Comparison of ENCODE assay signal across 8 cellular contexts in the genomic region with DNA sequence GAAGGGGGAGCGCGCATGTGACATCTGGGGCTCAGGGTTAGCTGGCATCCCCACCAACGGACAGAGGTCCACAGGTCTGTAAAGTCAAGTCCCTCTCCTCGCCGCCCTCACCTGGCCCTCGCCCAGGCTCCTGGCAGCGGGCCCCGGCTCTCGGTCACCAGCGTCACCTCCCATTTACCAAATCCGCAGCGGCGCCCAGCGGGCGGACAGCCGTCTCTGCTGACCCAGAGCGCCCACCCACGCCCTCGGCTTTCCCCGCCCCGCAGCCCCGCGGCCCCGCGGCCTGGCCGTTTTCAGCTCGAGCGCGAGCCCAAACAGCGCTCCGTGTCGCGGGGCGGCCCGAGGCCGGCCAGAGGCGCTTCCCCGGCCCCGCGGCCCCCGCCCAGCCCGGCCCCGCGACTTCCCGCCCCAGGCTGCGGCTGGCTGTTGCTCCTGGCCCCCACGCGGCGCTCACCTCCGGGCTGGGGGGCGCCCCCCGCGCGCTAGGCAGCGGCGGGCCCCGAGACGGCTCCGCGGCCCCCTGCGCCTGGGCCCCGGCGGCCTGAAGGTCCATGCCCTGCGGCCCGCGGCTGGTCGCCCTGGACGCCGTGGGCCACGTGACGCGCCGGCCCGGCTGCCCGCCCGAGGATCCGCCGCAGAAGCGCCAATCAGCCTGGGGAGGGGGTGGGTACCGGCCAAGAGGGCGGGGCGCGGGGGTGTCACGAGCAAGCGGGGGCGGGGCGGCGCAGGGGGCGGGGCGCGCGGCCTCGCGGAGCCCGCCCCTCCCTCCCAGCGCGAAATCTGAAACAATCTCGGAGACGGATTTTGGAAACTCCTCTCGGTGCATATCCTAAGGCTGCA. TPM values are rescaled to one million over a fixed set of nuclear protein-coding genes. Genes with fewer than 3 reads are reported as not detected.
DNase-seq lines count a peak whose midpoint lies in the region; ATAC-seq, FAIRE-seq and TF ChIP-seq lines count a peak whose summit lies in the region.

A gene with protein sequence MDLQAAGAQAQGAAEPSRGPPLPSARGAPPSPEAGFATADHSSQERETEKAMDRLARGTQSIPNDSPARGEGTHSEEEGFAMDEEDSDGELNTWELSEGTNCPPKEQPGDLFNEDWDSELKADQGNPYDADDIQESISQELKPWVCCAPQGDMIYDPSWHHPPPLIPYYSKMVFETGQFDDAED (minus strand): TSS at position 598 of the 840 bp plus-strand sequence. CDS start 45 bp downstream, at position 553.

- H3K36me3 Mint-ChIP-seq in WTC11: peaks cover 14% of the 10 kb centered on the region

- H3K27me3 ChIP-seq in bronchial epithelial cell (ENCODE audit: control insufficient read depth, insufficient read depth, low read length) (no peaks in the 10 kb centered on the region), small intestine (ENCODE audit: control insufficient read depth in 2 of 2, insufficient read depth in 2 of 2, low read length in 2 of 2) (no peaks in the 10 kb centered on the region)

- peak within 1 kb of the TSS; percentile 70 for H3K4me3 Mint-ChIP-seq in WTC11

- H3K9me3 Mint-ChIP-seq in WTC11: no peaks in the 10 kb centered on the region

- TF ChIP-seq CTCF in WTC11 (IDR thresholded peaks at IDR 0.05) (no peak), bronchial epithelial cell (IDR thresholded peaks at IDR 0.05; ENCODE audit: insufficient read depth, low read length, severe bottlenecking) (no peak)

- H3K4me3 ChIP-seq in GM08714 (ENCODE audit: low read length) (peak within 1 kb of the TSS; percentile 85), bronchial epithelial cell (ENCODE audit: low read depth, low read length) (peak within 1 kb of the TSS; percentile 66), small intestine (ENCODE audit: low read depth in 1 of 2, low read length in 2 of 2) (peak within 1 kb of the TSS; percentile 78 to 88)

- 0% methylated on average over 43 to 100 of the region's 100 CpGs for WGBS in small intestine, 3 donors

- H3K4me1 Mint-ChIP-seq in WTC11: peaks cover 19% of the 10 kb centered on the region

- peaks cover 0 to 2% of the 10 kb centered on the region in 2 donors for H3K4me1 ChIP-seq in small intestine (ENCODE audit: control insufficient read depth in 2 of 2, insufficient read depth in 1 of 2, low read depth in 1 of 2, low read length in 1 of 2)

- H3K9me3 ChIP-seq in small intestine (ENCODE audit: control insufficient read depth, low read depth): no peaks in the 10 kb centered on the region

- H3K36me3 ChIP-seq in bronchial epithelial cell (ENCODE audit: control insufficient read depth, insufficient read depth, low read length): peaks cover 7% of the 10 kb centered on the region
- peaks cover 0 to 9% of the 10 kb centered on the region in 2 donors for H3K36me3 ChIP-seq in small intestine (ENCODE audit: control insufficient read depth in 2 of 2, insufficient read depth in 2 of 2, low read length in 2 of 2)

- peak within 1 kb of the TSS; percentile 39 for H3K27ac Mint-ChIP-seq in WTC11

- H3K27me3 Mint-ChIP-seq in WTC11 (ENCODE audit: low read depth): peaks cover 6% of the 10 kb centered on the region; the same call in 1 of the 2 replicates

- CTCF ChIA-PET in WTC11 (lab: Charles Lee): interaction anchor here (0.5 to 2.8 kb wide), 5 partner anchors 14 to 317 kb away, joined by 4 to 15 read pairs (median 5); a partner anchor contains a TSS

- POLR2A ChIA-PET in WTC11 (lab: Charles Lee): no interaction called here

- FAIRE-seq in bronchial epithelial cell (lab: Jason Lieb, UNC) (no peak), small intestine (lab: Jason Lieb, UNC) (no peak)

- H3K27ac ChIP-seq in small intestine (ENCODE audit: low read depth in 1 of 2, low read length in 1 of 2): peak within 1 kb of the TSS; percentile 34 to 45

- ATAC-seq in HG02798 (IDR thresholded peaks at IDR 0.05; ENCODE audit: poor library complexity, unreplicated experiment): peak; percentile 91
- peak; percentile 86 for ATAC-seq in WTC11
- no peak for ATAC-seq in HG03457 (IDR thresholded peaks at IDR 0.05; ENCODE audit: unreplicated experiment)

- DNase-seq in NCI-H2171 (lab: John Stamatoyannopoulos, UW) (peak; percentile 87), WTC11 (ENCODE audit: low spot score) (peak; percentile 81), bronchial epithelial cell (ENCODE audit: low read depth) (peak; percentile 43), iPS-NIHi7 (ENCODE audit: extremely low spot score) (peak; percentile 98), small intestine (peak; percentile 84)

TF ChIP-seq in WTC11, 78 proteins besides CTCF, POLR2A, EP300 and RAD21:
- TF ChIP-seq TP53 (CRISPR knock-in tag; IDR thresholded peaks at IDR 0.05) (0 out of 2 replicates have a peak, but pooled peaks have one; percentile 24), CBFB (CRISPR knock-in tag; IDR thresholded peaks at IDR 0.05; ENCODE audit: low read depth) (0 out of 2 replicates have a peak, but pooled peaks have one; percentile 51), TEAD1 (CRISPR knock-in tag; IDR thresholded peaks at IDR 0.05) (no peak), ZNF121 (CRISPR knock-in tag; IDR thresholded peaks at IDR 0.05) (no peak), SP1 (CRISPR knock-in tag; conservative IDR thresholded peaks at IDR 0.05) (peak; percentile 56; the same call in 1 of the 2 replicates)
- TF ChIP-seq, protein P1, sequence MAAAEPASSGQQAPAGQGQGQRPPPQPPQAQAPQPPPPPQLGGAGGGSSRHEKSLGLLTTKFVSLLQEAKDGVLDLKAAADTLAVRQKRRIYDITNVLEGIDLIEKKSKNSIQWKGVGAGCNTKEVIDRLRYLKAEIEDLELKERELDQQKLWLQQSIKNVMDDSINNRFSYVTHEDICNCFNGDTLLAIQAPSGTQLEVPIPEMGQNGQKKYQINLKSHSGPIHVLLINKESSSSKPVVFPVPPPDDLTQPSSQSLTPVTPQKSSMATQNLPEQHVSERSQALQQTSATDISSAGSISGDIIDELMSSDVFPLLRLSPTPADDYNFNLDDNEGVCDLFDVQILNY (CRISPR knock-in tag; IDR thresholded peaks at IDR 0.05): 0 out of 2 replicates have a peak, but pooled peaks have one; percentile 28
- TF ChIP-seq, protein P2, sequence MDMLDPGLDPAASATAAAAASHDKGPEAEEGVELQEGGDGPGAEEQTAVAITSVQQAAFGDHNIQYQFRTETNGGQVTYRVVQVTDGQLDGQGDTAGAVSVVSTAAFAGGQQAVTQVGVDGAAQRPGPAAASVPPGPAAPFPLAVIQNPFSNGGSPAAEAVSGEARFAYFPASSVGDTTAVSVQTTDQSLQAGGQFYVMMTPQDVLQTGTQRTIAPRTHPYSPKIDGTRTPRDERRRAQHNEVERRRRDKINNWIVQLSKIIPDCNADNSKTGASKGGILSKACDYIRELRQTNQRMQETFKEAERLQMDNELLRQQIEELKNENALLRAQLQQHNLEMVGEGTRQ (CRISPR knock-in tag; IDR thresholded peaks at IDR 0.05): peak; percentile 95
- TF ChIP-seq, protein P3, sequence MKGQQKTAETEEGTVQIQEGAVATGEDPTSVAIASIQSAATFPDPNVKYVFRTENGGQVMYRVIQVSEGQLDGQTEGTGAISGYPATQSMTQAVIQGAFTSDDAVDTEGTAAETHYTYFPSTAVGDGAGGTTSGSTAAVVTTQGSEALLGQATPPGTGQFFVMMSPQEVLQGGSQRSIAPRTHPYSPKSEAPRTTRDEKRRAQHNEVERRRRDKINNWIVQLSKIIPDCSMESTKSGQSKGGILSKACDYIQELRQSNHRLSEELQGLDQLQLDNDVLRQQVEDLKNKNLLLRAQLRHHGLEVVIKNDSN (CRISPR knock-in tag; IDR thresholded peaks at IDR 0.05): peak; percentile 84
- TF ChIP-seq, protein P4, sequence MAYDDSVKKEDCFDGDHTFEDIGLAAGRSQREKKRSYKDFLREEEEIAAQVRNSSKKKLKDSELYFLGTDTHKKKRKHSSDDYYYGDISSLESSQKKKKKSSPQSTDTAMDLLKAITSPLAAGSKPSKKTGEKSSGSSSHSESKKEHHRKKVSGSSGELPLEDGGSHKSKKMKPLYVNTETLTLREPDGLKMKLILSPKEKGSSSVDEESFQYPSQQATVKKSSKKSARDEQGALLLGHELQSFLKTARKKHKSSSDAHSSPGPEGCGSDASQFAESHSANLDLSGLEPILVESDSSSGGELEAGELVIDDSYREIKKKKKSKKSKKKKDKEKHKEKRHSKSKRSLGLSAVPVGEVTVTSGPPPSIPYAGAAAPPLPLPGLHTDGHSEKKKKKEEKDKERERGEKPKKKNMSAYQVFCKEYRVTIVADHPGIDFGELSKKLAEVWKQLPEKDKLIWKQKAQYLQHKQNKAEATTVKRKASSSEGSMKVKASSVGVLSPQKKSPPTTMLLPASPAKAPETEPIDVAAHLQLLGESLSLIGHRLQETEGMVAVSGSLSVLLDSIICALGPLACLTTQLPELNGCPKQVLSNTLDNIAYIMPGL (CRISPR knock-in tag; IDR thresholded peaks at IDR 0.05): 0 out of 2 replicates have a peak, but pooled peaks have one; percentile 47

RNA-seq across cellular contexts. Expression of the gene that starts here (rescaled TPM):
- total RNA-seq in WTC11 (2021): 37.5 to 41.2 TPM (median 39.1 TPM) in 3 replicates
- 43.0 and 78.7 TPM in 2 replicates for total RNA-seq in bronchial epithelial cell
- polyA plus RNA-seq in small intestine: 10 to 100 TPM; 12.7 to 32.7 (median 31.6) TPM

Comparison
In these comparisons a context has a peak if more than half of its experiments do, and no peak if none do; other contexts are left out.
1. DNase-seq: peak in every context shown above with its lines; median percentile 98 in iPS-NIHi7; 87 in NCI-H2171; 84 in small intestine; 81 in WTC11; 43 in bronchial epithelial cell.